36 cellular contexts compared by ENCODE assay signal in the genomic region with DNA sequence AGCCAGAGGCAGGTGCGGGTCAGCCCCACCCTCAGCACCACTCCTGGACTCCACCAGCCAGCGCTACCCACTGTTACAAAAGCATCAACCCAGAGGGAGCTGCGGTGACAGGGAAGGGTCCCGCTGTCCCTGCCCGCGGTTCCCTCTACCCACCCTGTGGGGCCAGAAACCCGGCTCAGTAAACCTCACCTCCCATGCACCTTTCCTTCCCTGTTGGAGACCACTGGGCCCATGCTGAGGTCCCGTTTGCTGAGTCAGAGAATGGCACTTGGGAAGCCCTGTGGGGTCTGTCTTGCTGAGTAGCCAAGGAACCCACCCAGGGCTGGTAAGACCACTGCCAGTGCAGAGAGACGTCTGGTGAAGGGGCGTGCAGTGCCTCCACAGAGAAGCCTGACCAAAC. TPM values are rescaled to one million over a fixed set of nuclear protein-coding genes. Genes with fewer than 3 reads are reported as not detected.
"Had no signal": no experiment of that assay in that cellular context is flagged by ENCODE, and none has a peak within 500 bp of the region (broad histone marks: within the 10 kb centered on the region; RNA-seq: fewer than 3 reads in every experiment).

No MANE protein-coding gene starts in this region.

- ATAC-seq: activated CD4-positive, CD25-positive, alpha-beta regulatory T cell treated with anti-CD3 and anti-CD28 coated beads, Interleukin-2, amount 50 U/mL, for 24 hours; activated CD8-positive, alpha-beta T cell treated with anti-CD3 and anti-CD28 coated beads for 36 hours; activated T-cell treated with anti-CD3 and anti-CD28 coated beads, Interleukin-2, amount 50 U/mL, for 4 hours; gastroesophageal sphincter; T-helper 17 cell had no signal

- FAIRE-seq: endometrium, endothelial cell of umbilical vein had no signal

- H3K36me3 ChIP-seq: ascending aorta, breast epithelium, cardiac muscle cell, colonic mucosa had no signal

- H3K4me3 ChIP-seq: ascending aorta, breast epithelium, cardiac muscle cell, colonic mucosa, esophagus squamous epithelium, gastroesophageal sphincter had no signal

- H3K9me3 ChIP-seq: ascending aorta, breast epithelium, colonic mucosa, esophagus squamous epithelium, gastroesophageal sphincter had no signal

- H3K27ac ChIP-seq: ascending aorta, breast epithelium, cardiac muscle cell, colonic mucosa, epithelial cell of prostate, esophagus squamous epithelium, gastroesophageal sphincter, WERI-Rb-1 had no signal

- DNase-seq: activated B cell treated with CpG ODN at 0.5 μM for 24 hours; activated CD4-positive, alpha-beta T cell treated with anti-CD3 and anti-CD28 coated beads for 48 hours; activated CD4-positive, alpha-beta T cell treated with anti-CD3 and anti-CD28 coated beads, Interleukin-2, amount 50 U/mL, for 1 hour; activated CD4-positive, alpha-beta T cell treated with anti-CD3 and anti-CD28 coated beads, Interleukin-2, amount 50 U/mL, for 48 hours; activated CD8-positive, alpha-beta memory T cell treated with anti-CD3 and anti-CD28 coated beads for 24 hours; activated CD8-positive, alpha-beta T cell treated with anti-CD3 and anti-CD28 coated beads for 36 hours; activated effector memory CD4-positive, alpha-beta T cell treated with anti-CD3 and anti-CD28 coated beads, Interleukin-2, amount 50 U/mL, for 16 hours; activated naive CD4-positive, alpha-beta T cell treated with anti-CD3 and anti-CD28 coated beads for 36 hours; activated naive CD8-positive, alpha-beta T cell treated with anti-CD3 and anti-CD28 coated beads, Interleukin-2, amount 10 ng/mL, durations not matched to agents 7 days and 5 days; activated T-cell treated with anti-CD3 and anti-CD28 coated beads, Interleukin-2, amount 50 U/mL, for 4 hours; amniotic stem cell; central memory CD4-positive, alpha-beta T cell; cerebellar nuclear complex; colonic mucosa; effector CD8-positive, alpha-beta T cell; esophagus squamous epithelium; foreskin melanocyte; T-helper 1 cell; T-helper 17 cell; T1000; WERI-Rb-1 had no signal

- H3K27me3 ChIP-seq: ascending aorta, breast epithelium, cardiac muscle cell, colonic mucosa, esophagus squamous epithelium, gastroesophageal sphincter had no signal

RNA-seq across cellular contexts. Expression of a gene that starts 56.4 kb away (rescaled TPM):
- total RNA-seq: activated B cell treated with CpG ODN at 0.5 μM for 24 hours; activated CD8-positive, alpha-beta T cell treated with anti-CD3 and anti-CD28 coated beads for 36 hours; activated naive CD4-positive, alpha-beta T cell treated with anti-CD3 and anti-CD28 coated beads for 36 hours; activated naive CD8-positive, alpha-beta T cell treated with anti-CD3 and anti-CD28 coated beads, Interleukin-2, amount 10 ng/mL, durations not matched to agents 7 days and 5 days; activated T-cell treated with anti-CD3 and anti-CD28 coated beads, Interleukin-2, amount 50 U/mL, for 4 hours; activated T-helper 2 cell treated with anti-CD3 and anti-CD28 coated beads, Interferon-gamma antibody, Interleukin-2, Interleukin-4, amounts not matched to agents 10 μg/mL and 5 μg/mL and 100 μg/mL, durations not matched to agents 14 hours and 24 hours and 36 hours; ascending aorta; breast epithelium; cardiac muscle cell; colonic mucosa; dermis microvascular lymphatic vessel endothelial cell; endothelial cell of umbilical vein; esophagus squamous epithelium; fibroblast of lung; fibroblast of villous mesenchyme; gastroesophageal sphincter; glomerular endothelial cell; T-helper 17 cell had no signal
- polyA plus RNA-seq: adipose tissue, cardiac muscle cell, endothelial cell of umbilical vein, esophagus, fibroblast of lung had no signal
